Comparison of ENCODE assay signal across 8 cellular contexts in the genomic region with DNA sequence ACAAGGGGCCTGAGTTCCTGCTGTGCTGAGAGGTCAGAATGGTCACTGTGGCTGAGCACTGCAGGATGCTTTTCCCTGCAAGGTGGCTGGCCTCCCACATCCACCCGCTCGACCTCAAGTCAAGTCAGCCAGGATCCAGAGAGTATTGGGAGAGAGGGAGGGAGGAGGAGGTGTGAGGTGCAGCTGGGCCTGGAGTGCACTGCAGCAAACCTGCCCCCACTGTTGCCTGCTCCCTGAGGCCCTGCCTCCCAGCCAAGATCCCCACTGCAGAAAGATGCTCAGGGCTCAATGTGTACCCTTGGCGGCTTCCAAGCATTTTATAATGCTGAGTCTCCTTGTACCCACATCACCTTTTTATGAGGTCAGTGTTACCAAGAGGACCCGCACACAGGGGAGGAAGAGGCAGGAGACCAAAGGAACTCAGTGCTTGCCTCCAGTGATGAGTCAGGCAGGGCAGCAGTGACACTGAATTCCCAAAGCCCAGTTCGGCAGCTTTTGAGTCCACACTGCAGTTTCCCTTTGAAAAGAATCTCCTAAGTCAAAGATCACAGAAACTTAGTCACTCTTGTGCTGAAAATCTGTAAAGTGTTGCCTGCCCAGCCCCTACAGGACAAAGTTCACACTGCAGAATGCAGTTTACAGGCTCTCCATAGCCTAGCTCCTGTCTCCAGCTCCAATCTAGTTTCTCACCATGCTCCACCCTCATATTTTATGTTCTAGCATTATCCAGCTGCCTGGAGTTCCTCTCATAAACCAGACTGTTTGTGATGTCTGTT. TPM values are rescaled to one million over a fixed set of nuclear protein-coding genes. Genes with fewer than 3 reads are reported as not detected.
DNase-seq lines count a peak whose midpoint lies in the region; ATAC-seq, FAIRE-seq and TF ChIP-seq lines count a peak whose summit lies in the region.

No MANE protein-coding gene starts in this region.

- ATAC-seq in activated CD8-positive, alpha-beta T cell treated with anti-CD3 and anti-CD28 coated beads, Interleukin-2, amount 10 ng/mL, durations not matched to agents 7 days and 5 days = no peak
- ATAC-seq in GM18858 (IDR thresholded peaks at IDR 0.05; ENCODE audit: unreplicated experiment) = no peak

- peaks cover 80% of the 10 kb centered on the region for H3K4me1 Mint-ChIP-seq in activated CD8-positive, alpha-beta T cell treated with anti-CD3 and anti-CD28 coated beads, Interleukin-2, amount 10 ng/mL, durations not matched to agents 7 days and 5 days (ENCODE audit: low read depth)
- H3K4me1 Mint-ChIP-seq in glutamatergic neuron (ENCODE audit: low read depth, unreplicated experiment) = peaks cover 3% of the 10 kb centered on the region

- no peaks in the 10 kb centered on the region for H3K9me3 Mint-ChIP-seq in activated CD8-positive, alpha-beta T cell treated with anti-CD3 and anti-CD28 coated beads, Interleukin-2, amount 10 ng/mL, durations not matched to agents 7 days and 5 days (ENCODE audit: insufficient read depth)
- peaks cover 6% of the 10 kb centered on the region for H3K9me3 Mint-ChIP-seq in glutamatergic neuron (ENCODE audit: unreplicated experiment)

- no peak for FAIRE-seq in D721Med (lab: Jason Lieb, UNC)

- CTCF ChIA-PET in activated CD8-positive, alpha-beta T cell treated with anti-CD3 and anti-CD28 coated beads, Interleukin-2, amount 10 ng/mL, durations not matched to agents 7 days and 5 days (lab: Charles Lee) = interaction anchor here (1.0 to 11.5 kb wide), 15 partner anchors 8 to 603 kb away, joined by 3 to 233 read pairs (median 6); partner anchors contain the start of gene SRSF8

- H3K36me3 Mint-ChIP-seq in activated CD8-positive, alpha-beta T cell treated with anti-CD3 and anti-CD28 coated beads, Interleukin-2, amount 10 ng/mL, durations not matched to agents 7 days and 5 days (ENCODE audit: low read depth) = peaks cover 47% of the 10 kb centered on the region
- peaks cover 9% of the 10 kb centered on the region for H3K36me3 Mint-ChIP-seq in glutamatergic neuron (ENCODE audit: unreplicated experiment)

- DNase-seq in D721Med (ENCODE audit: insufficient read length, low spot score) (no peak), HuH-7 (ENCODE audit: low spot score) (peak; percentile 42), glutamatergic neuron (no peak), NCI-H526 (lab: John Stamatoyannopoulos, UW) (no peak), NCI-H748 (lab: John Stamatoyannopoulos, UW; ENCODE audit: unreplicated experiment) (no peak)
- DNase-seq in activated CD8-positive, alpha-beta T cell treated with anti-CD3 and anti-CD28 coated beads, Interleukin-2, amount 10 ng/mL, durations not matched to agents 7 days and 5 days = peak; percentile 64
- peak; percentile 57 for DNase-seq in stimulated activated CD8-positive, alpha-beta memory T cell treated with anti-CD3 and anti-CD28 coated beads, Interleukin-4, amount 100 ng/mL, for 48 hours

- POLR2A ChIA-PET in activated CD8-positive, alpha-beta T cell treated with anti-CD3 and anti-CD28 coated beads, Interleukin-2, amount 10 ng/mL, durations not matched to agents 7 days and 5 days (lab: Charles Lee) = interaction anchor here (0.8 to 6.1 kb wide), 3 partner anchors 24 to 697 kb away, joined by 4 to 103 read pairs (median 5); partner anchors contain the start of genes CEP57, FAM76B and SRSF8

- peak overlapping the region; percentile 30 for H3K4me3 Mint-ChIP-seq in activated CD8-positive, alpha-beta T cell treated with anti-CD3 and anti-CD28 coated beads, Interleukin-2, amount 10 ng/mL, durations not matched to agents 7 days and 5 days
- H3K4me3 Mint-ChIP-seq in glutamatergic neuron (ENCODE audit: unreplicated experiment) = no peak overlapping the region

- TF ChIP-seq CTCF in D721Med (IDR thresholded peaks at IDR 0.05; ENCODE audit: insufficient read depth, missing control alignments) = peak; percentile 5
- peak; percentile 49 for TF ChIP-seq CTCF in glutamatergic neuron (IDR thresholded peaks at IDR 0.05; ENCODE audit: partially characterized antibody, unreplicated experiment)

- H3K27me3 Mint-ChIP-seq in activated CD8-positive, alpha-beta T cell treated with anti-CD3 and anti-CD28 coated beads, Interleukin-2, amount 10 ng/mL, durations not matched to agents 7 days and 5 days (ENCODE audit: low read depth) = no peaks in the 10 kb centered on the region
- peaks cover 4% of the 10 kb centered on the region for H3K27me3 Mint-ChIP-seq in glutamatergic neuron (ENCODE audit: unreplicated experiment)

- peak overlapping the region; percentile 77 for H3K27ac Mint-ChIP-seq in activated CD8-positive, alpha-beta T cell treated with anti-CD3 and anti-CD28 coated beads, Interleukin-2, amount 10 ng/mL, durations not matched to agents 7 days and 5 days
- no peak overlapping the region for H3K27ac Mint-ChIP-seq in glutamatergic neuron (ENCODE audit: unreplicated experiment)

RNA-seq across cellular contexts. Expression of gene ENDOD1, which starts 3.1 kb away (rescaled TPM):
- total RNA-seq in activated CD8-positive, alpha-beta T cell treated with anti-CD3 and anti-CD28 coated beads, Interleukin-2, amount 10 ng/mL, durations not matched to agents 7 days and 5 days = 10 to 100 TPM; 23.4 to 23.9 TPM
- total RNA-seq in glutamatergic neuron (ENCODE audit: unreplicated experiment) = 1.6 TPM

RNA-seq across cellular contexts. Expression of gene SRSF8, which starts 26.0 kb away (rescaled TPM):
- 10 to 100 TPM; 30.2 TPM for total RNA-seq in activated CD8-positive, alpha-beta T cell treated with anti-CD3 and anti-CD28 coated beads, Interleukin-2, amount 10 ng/mL, durations not matched to agents 7 days and 5 days
- total RNA-seq in glutamatergic neuron (ENCODE audit: unreplicated experiment) = 45.2 TPM

RNA-seq across cellular contexts. Expression of gene KDM4F, which starts 43.5 kb away (rescaled TPM):
- total RNA-seq in activated CD8-positive, alpha-beta T cell treated with anti-CD3 and anti-CD28 coated beads, Interleukin-2, amount 10 ng/mL, durations not matched to agents 7 days and 5 days = not detected
- total RNA-seq in glutamatergic neuron (ENCODE audit: unreplicated experiment) = 0.39 TPM

Comparison
In these comparisons a context has a peak if more than half of its experiments do, and no peak if none do; other contexts are left out.
1. DNase-seq: peak in HuH-7 (single experiment), activated CD8-positive, alpha-beta T cell treated with anti-CD3 and anti-CD28 coated beads, Interleukin-2, amount 10 ng/mL, durations not matched to agents 7 days and 5 days (single experiment) and stimulated activated CD8-positive, alpha-beta memory T cell treated with anti-CD3 and anti-CD28 coated beads, Interleukin-4, amount 100 ng/mL, for 48 hours (single experiment); none in D721Med (single experiment), glutamatergic neuron (single experiment), NCI-H526 (0 of 2) and NCI-H748 (single experiment).